Comparison of ENCODE assay signal across 16 cellular contexts in genomic region chr13:71605744-71606143, GRCh38.
"Had no signal": no experiment of that assay in that cellular context is flagged by ENCODE, and none has a peak within 500 bp of the region (broad histone marks: within the 10 kb centered on the region; RNA-seq: fewer than 3 reads in every experiment).

No MANE protein-coding gene starts in this region.

- H3K4me1 ChIP-seq: gastroesophageal sphincter, pancreas, stomach, testis, upper lobe of right lung had no signal

- H3K36me3 ChIP-seq: gastroesophageal sphincter, heart right ventricle, pancreas, stomach, upper lobe of right lung had no signal

- ATAC-seq: activated T-cell treated with anti-CD3 and anti-CD28 coated beads, Interleukin-2, amount 50 U/mL, for 4 hours; gastroesophageal sphincter; heart right ventricle; left lobe of liver; naive thymus-derived CD8-positive, alpha-beta T cell; pancreas; upper lobe of right lung had no signal

- DNase-seq: activated CD4-positive, alpha-beta memory T cell treated with anti-CD3 and anti-CD28 coated beads, Interleukin-2, amount 10 ng/mL, durations not matched to agents 7 days and 5 days; activated effector memory CD4-positive, alpha-beta T cell treated with Interleukin-2 at 50 U/mL for 16 hours; activated naive CD4-positive, alpha-beta T cell treated with anti-CD3 and anti-CD28 coated beads, Interleukin-2, amount 50 U/mL, for 16 hours; activated T-cell treated with anti-CD3 and anti-CD28 coated beads, Interleukin-2, amount 50 U/mL, for 4 hours; endodermal cell; heart right ventricle; naive thymus-derived CD8-positive, alpha-beta T cell; pancreas; stimulated activated CD4-positive, alpha-beta T cell treated with anti-CD3 and anti-CD28 coated beads, Interleukin-12 subunit alpha, Interleukin-12 subunit beta, amount 100 ng/mL, for 4 hours; stimulated activated CD4-positive, alpha-beta T cell treated with anti-CD3 and anti-CD28 coated beads, Interleukin-2, amount 100 ng/mL, for 24 hours; stomach; T1000; testis; upper lobe of right lung had no signal

- H3K9me3 ChIP-seq: gastroesophageal sphincter, heart right ventricle, pancreas, stomach, testis, upper lobe of right lung had no signal

- H3K4me3 ChIP-seq: gastroesophageal sphincter, heart right ventricle, pancreas, stomach, testis, upper lobe of right lung had no signal
